ENCODE assay signal across 17 cellular contexts in the genomic region with DNA sequence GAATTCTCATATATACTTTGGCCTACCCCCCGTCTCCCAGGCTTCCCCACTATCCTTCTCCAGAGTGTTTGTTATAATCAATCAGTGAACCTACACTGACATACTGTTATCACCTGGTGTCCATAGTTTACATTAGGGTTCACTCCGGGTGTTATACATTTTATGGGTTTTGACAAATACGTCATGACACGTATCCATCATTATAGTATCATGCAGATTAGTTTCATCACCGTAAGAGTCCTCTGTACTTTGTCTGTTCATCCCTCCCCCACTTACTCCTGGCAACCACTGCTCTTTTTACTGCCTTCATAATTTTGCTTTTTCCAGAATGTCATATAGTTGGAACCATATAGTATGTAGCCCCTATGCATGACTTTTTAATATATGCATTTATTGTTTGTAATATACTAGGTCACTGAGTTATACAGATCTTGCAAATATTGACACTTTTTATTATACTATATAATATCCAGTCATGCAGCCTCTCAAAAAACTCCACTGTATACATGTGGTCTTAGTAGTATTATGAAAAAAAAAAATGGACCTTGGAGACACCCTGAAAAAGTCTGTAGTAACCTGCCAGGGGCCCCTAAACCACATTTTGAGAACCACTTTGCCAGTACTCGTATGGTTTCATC. TPM values are rescaled to one million over a fixed set of nuclear protein-coding genes. Genes with fewer than 3 reads are reported as not detected.
DNase-seq lines count a peak whose midpoint lies in the region; ATAC-seq and TF ChIP-seq lines count a peak whose summit lies in the region.
"Had no signal": no experiment of that assay in that cellular context is flagged by ENCODE, and none has a peak within 500 bp of the region (broad histone marks: within the 10 kb centered on the region; RNA-seq: fewer than 3 reads in every experiment).

No MANE protein-coding gene starts in this region.

- no peaks in the 10 kb centered on the region for H3K27me3 Mint-ChIP-seq in activated naive CD4-positive, alpha-beta T cell treated with anti-CD3 and anti-CD28 coated beads, Interleukin-2, amount 50 U/mL, for 24 hours
- no peaks in the 10 kb centered on the region for H3K27me3 Mint-ChIP-seq in dendritic cell treated with granulocyte-macrophage colony-stimulating factor and Interleukin-4, amounts not matched to agents 40 ng/mL and 50 ng/mL, for 4 days
- H3K27me3 Mint-ChIP-seq: CD8-positive, alpha-beta memory T cell had no signal

- peaks cover 23% of the 10 kb centered on the region for H3K4me1 ChIP-seq in psoas muscle
- H3K4me1 ChIP-seq: BLaER1, Caco-2 had no signal

- H3K4me3 Mint-ChIP-seq in activated naive CD4-positive, alpha-beta T cell treated with anti-CD3 and anti-CD28 coated beads, Interleukin-2, amount 50 U/mL, for 24 hours = no peak overlapping the region
- no peak overlapping the region for H3K4me3 Mint-ChIP-seq in dendritic cell treated with granulocyte-macrophage colony-stimulating factor and Interleukin-4, amounts not matched to agents 40 ng/mL and 50 ng/mL, for 4 days
- H3K4me3 Mint-ChIP-seq: CD8-positive, alpha-beta memory T cell had no signal

- intact Hi-C loops in dendritic cell treated with granulocyte-macrophage colony-stimulating factor and Interleukin-4, amounts not matched to agents 40 ng/mL and 50 ng/mL, for 4 days (cut with micrococcal nuclease) = no loop called here
- intact Hi-C loops in psoas muscle (cut with DNase I) = no loop called here

- ATAC-seq in activated naive CD4-positive, alpha-beta T cell treated with anti-CD3 and anti-CD28 coated beads, Interleukin-2, amount 50 U/mL, for 72 hours = no peak
- ATAC-seq in psoas muscle = no peak
- ATAC-seq in GM18519 (IDR thresholded peaks at IDR 0.05; ENCODE audit: low FRiP score, unreplicated experiment) = no peak
- ATAC-seq: HCT116 had no signal

- peak overlapping the region; percentile 65 for H3K27ac ChIP-seq in psoas muscle
- H3K27ac ChIP-seq: BLaER1, GM23248 had no signal

- no peaks in the 10 kb centered on the region for H3K9me3 Mint-ChIP-seq in activated naive CD4-positive, alpha-beta T cell treated with anti-CD3 and anti-CD28 coated beads, Interleukin-2, amount 50 U/mL, for 24 hours
- no peaks in the 10 kb centered on the region for H3K9me3 Mint-ChIP-seq in activated naive CD4-positive, alpha-beta T cell treated with anti-CD3 and anti-CD28 coated beads, Interleukin-2, amount 50 U/mL, for 72 hours
- H3K9me3 Mint-ChIP-seq in dendritic cell treated with granulocyte-macrophage colony-stimulating factor and Interleukin-4, amounts not matched to agents 40 ng/mL and 50 ng/mL, for 4 days = no peaks in the 10 kb centered on the region
- H3K9me3 Mint-ChIP-seq: CD8-positive, alpha-beta memory T cell had no signal

- no peak for DNase-seq in activated naive CD4-positive, alpha-beta T cell treated with anti-CD3 and anti-CD28 coated beads, Interleukin-2, amount 50 U/mL, for 72 hours (ENCODE audit: low spot score in 2 of 2)
- DNase-seq in psoas muscle = no peak
- DNase-seq in NCI-H748 (lab: John Stamatoyannopoulos, UW; ENCODE audit: unreplicated experiment) = no peak
- no peak for DNase-seq in NCI-H1436 treated with DMSO at 0.1 percent for 48 hours (lab: John Stamatoyannopoulos, UW)
- DNase-seq: 8988T; AML-193; Caco-2; CD8-positive, alpha-beta memory T cell; DMS53; GF-D8; GM23248; IMR-90 had no signal

- H3K36me3 Mint-ChIP-seq in activated naive CD4-positive, alpha-beta T cell treated with anti-CD3 and anti-CD28 coated beads, Interleukin-2, amount 50 U/mL, for 24 hours = peaks cover 4% of the 10 kb centered on the region
- H3K36me3 Mint-ChIP-seq in activated naive CD4-positive, alpha-beta T cell treated with anti-CD3 and anti-CD28 coated beads, Interleukin-2, amount 50 U/mL, for 72 hours = no peaks in the 10 kb centered on the region
- peaks cover 43% of the 10 kb centered on the region for H3K36me3 Mint-ChIP-seq in dendritic cell treated with granulocyte-macrophage colony-stimulating factor and Interleukin-4, amounts not matched to agents 40 ng/mL and 50 ng/mL, for 4 days (ENCODE audit: low read depth)

- TF ChIP-seq CTCF in psoas muscle (IDR thresholded peaks at IDR 0.05) = no peak

- 87 to 94% (median 92%) methylated on average over 6 of the region's 6 CpGs for WGBS in psoas muscle, 3 donors

- H3K27ac Mint-ChIP-seq in activated naive CD4-positive, alpha-beta T cell treated with anti-CD3 and anti-CD28 coated beads, Interleukin-2, amount 50 U/mL, for 24 hours = peak overlapping the region; percentile 42
- no peak overlapping the region for H3K27ac Mint-ChIP-seq in activated naive CD4-positive, alpha-beta T cell treated with anti-CD3 and anti-CD28 coated beads, Interleukin-2, amount 50 U/mL, for 72 hours
- H3K27ac Mint-ChIP-seq in dendritic cell treated with granulocyte-macrophage colony-stimulating factor and Interleukin-4, amounts not matched to agents 40 ng/mL and 50 ng/mL, for 4 days = peak overlapping the region; percentile 27

- H3K36me3 ChIP-seq in psoas muscle (ENCODE audit: insufficient read depth in 1 of 2, low read depth in 1 of 2) = peaks cover 0 to 13% of the 10 kb centered on the region in 2 donors

- H3K4me1 Mint-ChIP-seq in activated naive CD4-positive, alpha-beta T cell treated with anti-CD3 and anti-CD28 coated beads, Interleukin-2, amount 50 U/mL, for 24 hours = peaks cover 8% of the 10 kb centered on the region
- H3K4me1 Mint-ChIP-seq in dendritic cell treated with granulocyte-macrophage colony-stimulating factor and Interleukin-4, amounts not matched to agents 40 ng/mL and 50 ng/mL, for 4 days (ENCODE audit: low read depth) = no peaks in the 10 kb centered on the region

- H3K9me3 ChIP-seq in psoas muscle = no peaks in the 10 kb centered on the region
- H3K9me3 ChIP-seq: BLaER1, Caco-2 had no signal

- H3K4me3 ChIP-seq in psoas muscle = no peak overlapping the region
- H3K4me3 ChIP-seq: BLaER1, GM23248 had no signal

- H3K27me3 ChIP-seq in psoas muscle (ENCODE audit: insufficient read depth in 3 of 3, low read length in 2 of 3) = no peaks in the 10 kb centered on the region
- H3K27me3 ChIP-seq: BLaER1 had no signal

RNA-seq across cellular contexts. Expression of gene PPM1D, which starts 28.4 kb away (rescaled TPM):
- 10 to 100 TPM; 10.7 to 24.6 TPM for total RNA-seq in activated naive CD4-positive, alpha-beta T cell treated with anti-CD3 and anti-CD28 coated beads, Interleukin-2, amount 50 U/mL, for 72 hours
- 10 to 100 TPM in 1 of 4 donors, 1 to 10 TPM in 3; 7.0 to 10.5 (median 8.4) TPM for total RNA-seq in psoas muscle
- polyA plus RNA-seq in psoas muscle = 1 to 10 TPM; 2.8 to 5.6 (median 4.0) TPM

RNA-seq across cellular contexts. Expression of gene BCAS3, which starts 49.3 kb away (rescaled TPM):
- 10 to 100 TPM; 10.5 to 24.4 TPM for total RNA-seq in activated naive CD4-positive, alpha-beta T cell treated with anti-CD3 and anti-CD28 coated beads, Interleukin-2, amount 50 U/mL, for 72 hours
- 10 to 100 TPM; 15.0 to 28.8 (median 19.1) TPM for total RNA-seq in psoas muscle
- polyA plus RNA-seq in psoas muscle = 1 to 10 TPM; 2.4 to 7.1 (median 5.1) TPM

Comparison
In these comparisons a context has a peak if more than half of its experiments do, and no peak if none do; other contexts are left out.
1. H3K27ac Mint-ChIP-seq: peak in activated naive CD4-positive, alpha-beta T cell treated with anti-CD3 and anti-CD28 coated beads, Interleukin-2, amount 50 U/mL, for 24 hours (single experiment) and dendritic cell treated with granulocyte-macrophage colony-stimulating factor and Interleukin-4, amounts not matched to agents 40 ng/mL and 50 ng/mL, for 4 days (single experiment); none in activated naive CD4-positive, alpha-beta T cell treated with anti-CD3 and anti-CD28 coated beads, Interleukin-2, amount 50 U/mL, for 72 hours (0 of 2).